Comparison of ENCODE assay signal across 24 cellular contexts in genomic region chr4:97841512-97841911, GRCh38.
"Had no signal": no experiment of that assay in that cellular context is flagged by ENCODE, and none has a peak within 500 bp of the region (broad histone marks: within the 10 kb centered on the region; RNA-seq: fewer than 3 reads in every experiment).

No MANE protein-coding gene starts in this region.

- H3K9me3 ChIP-seq: colonic mucosa, esophagus muscularis mucosa, gastroesophageal sphincter, heart left ventricle, lower lobe of right lung, mucosa of descending colon had no signal

- H3K4me3 ChIP-seq: colonic mucosa, esophagus muscularis mucosa, gastroesophageal sphincter, heart left ventricle, hepatocyte, left lung, lower lobe of right lung, mucosa of descending colon had no signal

- H3K4me1 ChIP-seq: colonic mucosa, esophagus muscularis mucosa, foreskin keratinocyte, gastroesophageal sphincter, heart left ventricle, left lung, lower lobe of right lung had no signal

- FAIRE-seq: endometrium, frontal cortex had no signal

- H3K27ac ChIP-seq: colonic mucosa, epithelial cell of prostate, esophagus muscularis mucosa, foreskin keratinocyte, gastroesophageal sphincter, heart left ventricle, hepatocyte, left lung, lower lobe of right lung had no signal

- DNase-seq: cerebellar nuclear complex; colonic mucosa; cortex of kidney; effector CD8-positive, alpha-beta T cell; effector memory CD8-positive, alpha-beta T cell; endodermal cell; foreskin keratinocyte; heart left ventricle; hypothalamus; immature natural killer cell; islet precursor cell; left cardiac atrium; left lung; left ventricle myocardium superior; lower lobe of right lung; mesenchymal stem cell; mucosa of descending colon; naive B cell had no signal

- H3K36me3 ChIP-seq: colonic mucosa, esophagus muscularis mucosa, gastroesophageal sphincter, heart left ventricle, left lung, lower lobe of right lung had no signal

- ATAC-seq: effector memory CD8-positive, alpha-beta T cell; foreskin keratinocyte; gastroesophageal sphincter; heart left ventricle; left cardiac atrium; left lung; left ventricle myocardium superior; lower lobe of right lung; mucosa of descending colon had no signal
